In genomic region chr10:113474756-113475155, GRCh38 we compare ENCODE assay signal across 24 cellular contexts.
DNase-seq lines count a peak whose midpoint lies in the region; ATAC-seq and TF ChIP-seq lines count a peak whose summit lies in the region.
"Had no signal": no experiment of that assay in that cellular context is flagged by ENCODE, and none has a peak within 500 bp of the region (broad histone marks: within the 10 kb centered on the region; RNA-seq: fewer than 3 reads in every experiment).

No MANE protein-coding gene starts in this region.

- DNase-seq in breast epithelium (ENCODE audit: low spot score in 2 of 2): no peak
- no peak for DNase-seq in MCF 10A (ENCODE audit: unreplicated experiment)
- DNase-seq in ascending aorta (ENCODE audit: low spot score in 2 of 2): no peak
- no peak for DNase-seq in left lung
- DNase-seq in aorta: no peak
- DNase-seq in stimulated activated naive CD8-positive, alpha-beta T cell treated with anti-CD3 and anti-CD28 coated beads, Interleukin-15, amount 100 ng/mL, for 72 hours: no peak
- no peak for DNase-seq in CD4-positive, alpha-beta T cell
- no peak for DNase-seq in mesenchymal stem cell
- DNase-seq: activated CD4-positive, alpha-beta T cell treated with anti-CD3 and anti-CD28 coated beads for 48 hours; activated naive CD4-positive, alpha-beta T cell; activated T-cell treated with anti-CD3 and anti-CD28 coated beads, Interleukin-2, amount 50 U/mL, for 4 hours; AML-193; central memory CD4-positive, alpha-beta T cell; DMS79; naive thymus-derived CD4-positive, alpha-beta T cell; NCI-H187; NCI-H526 treated with DMSO at 0.1 percent for 48 hours; nucleus accumbens; Peyer's patch; stimulated activated CD4-positive, alpha-beta T cell treated with anti-CD3 and anti-CD28 coated beads, Interleukin-2, amount 100 ng/mL, for 48 hours; T-helper 17 cell had no signal

- no peak overlapping the region for H3K4me2 ChIP-seq in mesenchymal stem cell (ENCODE audit: low read length, poor library complexity, severe bottlenecking)

- WGBS in aorta, 2 donors: 45 to 59% methylated on average over 2 of the region's 2 CpGs
- 78% methylated on average over 2 of the region's 2 CpGs for WGBS in mesenchymal stem cell

- H2BK120ac ChIP-seq in mesenchymal stem cell (ENCODE audit: low read depth, low read length): no peak overlapping the region

- H3K27ac ChIP-seq in breast epithelium: peak overlapping the region; percentile 82 to 84
- H3K27ac ChIP-seq in ascending aorta: peak overlapping the region; percentile 70 to 76
- peak overlapping the region in 1 of 2 donors; percentile 4 for H3K27ac ChIP-seq in left lung
- peak overlapping the region; percentile 38 to 93 for H3K27ac ChIP-seq in aorta (ENCODE audit: low read depth in 1 of 2, low read length in 2 of 2)
- no peak overlapping the region for H3K27ac ChIP-seq in CD4-positive, alpha-beta T cell (ENCODE audit: low read depth, low read length)
- H3K27ac ChIP-seq in mesenchymal stem cell (ENCODE audit: low read length, poor library complexity, severe bottlenecking): no peak overlapping the region
- H3K27ac ChIP-seq: 22Rv1, Peyer's patch had no signal

- H3K36me3 Mint-ChIP-seq in MCF 10A (ENCODE audit: insufficient read depth, unreplicated experiment): no peaks in the 10 kb centered on the region
- H3K36me3 Mint-ChIP-seq in CD4-positive, alpha-beta T cell (ENCODE audit: low read depth): no peaks in the 10 kb centered on the region
- H3K36me3 Mint-ChIP-seq: stimulated activated effector memory CD8-positive, alpha-beta T cell treated with anti-CD3 and anti-CD28 coated beads, Interleukin-12 subunit alpha, Interleukin-12 subunit beta, amount 100 ng/mL, for 72 hours had no signal

- no peak overlapping the region for H3K4me3 Mint-ChIP-seq in MCF 10A (ENCODE audit: unreplicated experiment)
- H3K4me3 Mint-ChIP-seq in stimulated activated naive CD8-positive, alpha-beta T cell treated with anti-CD3 and anti-CD28 coated beads, Interleukin-15, amount 100 ng/mL, for 72 hours: no peak overlapping the region
- H3K4me3 Mint-ChIP-seq in CD4-positive, alpha-beta T cell: no peak overlapping the region
- H3K4me3 Mint-ChIP-seq: activated T-cell treated with anti-CD3 and anti-CD28 coated beads, Interleukin-2, amount 50 U/mL, for 4 hours; naive thymus-derived CD4-positive, alpha-beta T cell; stimulated activated effector memory CD8-positive, alpha-beta T cell treated with anti-CD3 and anti-CD28 coated beads, Interleukin-12 subunit alpha, Interleukin-12 subunit beta, amount 100 ng/mL, for 72 hours; T-helper 17 cell had no signal

- ATAC-seq in left lung (peak; percentile 13), aorta (ENCODE audit: low FRiP score) (no peak)
- ATAC-seq in stimulated activated naive CD8-positive, alpha-beta T cell treated with anti-CD3 and anti-CD28 coated beads, Interleukin-15, amount 100 ng/mL, for 72 hours: no peak
- ATAC-seq in CD4-positive, alpha-beta T cell (ENCODE audit: poor library complexity): no peak
- ATAC-seq: activated T-cell treated with anti-CD3 and anti-CD28 coated beads, Interleukin-2, amount 50 U/mL, for 4 hours; naive thymus-derived CD4-positive, alpha-beta T cell; stimulated activated effector memory CD8-positive, alpha-beta T cell treated with anti-CD3 and anti-CD28 coated beads, Interleukin-12 subunit alpha, Interleukin-12 subunit beta, amount 100 ng/mL, for 72 hours; T-helper 17 cell had no signal

- TF ChIP-seq POLR2A in breast epithelium (IDR thresholded peaks at IDR 0.05): no peak

- H3K27me3 ChIP-seq in breast epithelium (no peaks in the 10 kb centered on the region), ascending aorta (no peaks in the 10 kb centered on the region), left lung (no peaks in the 10 kb centered on the region), aorta (ENCODE audit: control insufficient read depth in 1 of 2, insufficient read depth in 2 of 2, low read length in 1 of 2) (no peaks in the 10 kb centered on the region), mesenchymal stem cell (ENCODE audit: control insufficient read depth in 1 of 2, insufficient read depth in 1 of 2, low read length in 2 of 2) (peaks cover 0 to 15% of the 10 kb centered on the region in 2 experiments)
- no peaks in the 10 kb centered on the region for H3K27me3 ChIP-seq in CD4-positive, alpha-beta T cell (ENCODE audit: control insufficient read depth, insufficient read depth, low read length)
- H3K27me3 ChIP-seq: Peyer's patch had no signal

- no peak overlapping the region for H3K23ac ChIP-seq in mesenchymal stem cell (ENCODE audit: low read length in 2 of 2)

- H3K27me3 Mint-ChIP-seq in MCF 10A (ENCODE audit: insufficient read depth, unreplicated experiment): peaks cover 47% of the 10 kb centered on the region
- H3K27me3 Mint-ChIP-seq in stimulated activated naive CD8-positive, alpha-beta T cell treated with anti-CD3 and anti-CD28 coated beads, Interleukin-15, amount 100 ng/mL, for 72 hours: peaks cover 10% of the 10 kb centered on the region
- H3K27me3 Mint-ChIP-seq in CD4-positive, alpha-beta T cell: no peaks in the 10 kb centered on the region

- H3K4ac ChIP-seq in mesenchymal stem cell (ENCODE audit: low read depth in 1 of 2, low read length in 2 of 2): no peak overlapping the region

- H2AFZ ChIP-seq in mesenchymal stem cell (ENCODE audit: low read depth, low read length): no peak overlapping the region

- no peak overlapping the region for H2BK12ac ChIP-seq in mesenchymal stem cell (ENCODE audit: low read length in 2 of 2)

- no peak overlapping the region for H4K8ac ChIP-seq in mesenchymal stem cell (ENCODE audit: low read length)

- intact Hi-C loops in breast epithelium (cut with DNase I; ENCODE audit: low total_unique reads): no loop called here
- intact Hi-C loops in MCF 10A (cut with micrococcal nuclease): no loop called here
- intact Hi-C loops in ascending aorta (cut with DNase I): loop anchor here (1.0 to 10.0 kb wide), 3 partner anchors 18 to 1160 kb away; no protein-coding TSS in a partner anchor
- intact Hi-C loops in left lung (cut with DNase I): no loop called here
- intact Hi-C loops in aorta (cut with DNase I): loop anchor here in 1 of 2 donors (5.0 kb wide), 1 partner anchor 892 kb away; no protein-coding TSS in a partner anchor
- intact Hi-C loops in CD4-positive, alpha-beta T cell (cut with DNase I, micrococcal nuclease): no loop called here

- H3K9ac ChIP-seq in mesenchymal stem cell (ENCODE audit: low read length): no peak overlapping the region

- no peak overlapping the region for H3K18ac ChIP-seq in mesenchymal stem cell (ENCODE audit: low read depth in 1 of 2, low read length in 2 of 2)

- no peak overlapping the region for H2BK5ac ChIP-seq in mesenchymal stem cell (ENCODE audit: low read depth, low read length, poor library complexity, severe bottlenecking)

- H3K9me3 Mint-ChIP-seq in MCF 10A (ENCODE audit: unreplicated experiment): peaks cover 2% of the 10 kb centered on the region
- H3K9me3 Mint-ChIP-seq in stimulated activated naive CD8-positive, alpha-beta T cell treated with anti-CD3 and anti-CD28 coated beads, Interleukin-15, amount 100 ng/mL, for 72 hours: peaks cover 3 to 22% of the 10 kb centered on the region in 2 donors
- no peaks in the 10 kb centered on the region for H3K9me3 Mint-ChIP-seq in CD4-positive, alpha-beta T cell

- TF ChIP-seq CTCF in breast epithelium (IDR thresholded peaks at IDR 0.05) (no peak), MCF 10A (IDR thresholded peaks at IDR 0.05; ENCODE audit: unreplicated experiment) (no peak), ascending aorta (IDR thresholded peaks at IDR 0.05) (no peak), left lung (IDR thresholded peaks at IDR 0.05) (no peak)
- no peak for TF ChIP-seq CTCF in CD4-positive, alpha-beta T cell (IDR thresholded peaks at IDR 0.05)

- peaks cover 7% of the 10 kb centered on the region in 2 donors for H3K9me3 ChIP-seq in breast epithelium
- H3K9me3 ChIP-seq in ascending aorta: peaks cover 5 to 8% of the 10 kb centered on the region in 2 donors
- peaks cover 0 to 13% of the 10 kb centered on the region in 2 donors for H3K9me3 ChIP-seq in left lung
- no peaks in the 10 kb centered on the region for H3K9me3 ChIP-seq in aorta (ENCODE audit: control insufficient read depth, low read length)
- peaks cover 5% of the 10 kb centered on the region for H3K9me3 ChIP-seq in CD4-positive, alpha-beta T cell (ENCODE audit: control insufficient read depth, low read length)
- H3K9me3 ChIP-seq in mesenchymal stem cell (ENCODE audit: control insufficient read depth, low read length): peaks cover 25% of the 10 kb centered on the region

- H4K91ac ChIP-seq in mesenchymal stem cell (ENCODE audit: low read length): no peak overlapping the region

- no peak overlapping the region for H3K27ac Mint-ChIP-seq in MCF 10A (ENCODE audit: low read depth, unreplicated experiment)
- no peak overlapping the region for H3K27ac Mint-ChIP-seq in stimulated activated naive CD8-positive, alpha-beta T cell treated with anti-CD3 and anti-CD28 coated beads, Interleukin-15, amount 100 ng/mL, for 72 hours
- H3K27ac Mint-ChIP-seq in CD4-positive, alpha-beta T cell: no peak overlapping the region
- H3K27ac Mint-ChIP-seq: naive thymus-derived CD4-positive, alpha-beta T cell; stimulated activated effector memory CD8-positive, alpha-beta T cell treated with anti-CD3 and anti-CD28 coated beads, Interleukin-12 subunit alpha, Interleukin-12 subunit beta, amount 100 ng/mL, for 72 hours; T-helper 17 cell had no signal

- H2AK5ac ChIP-seq in mesenchymal stem cell (ENCODE audit: low read length, severe bottlenecking): no peak overlapping the region

- no peak overlapping the region for H3K14ac ChIP-seq in mesenchymal stem cell (ENCODE audit: low read length in 2 of 2)

- no peaks in the 10 kb centered on the region for H3K79me1 ChIP-seq in mesenchymal stem cell (replicated peaks; ENCODE audit: low read length, poor library complexity, severe bottlenecking)

- H3K4me1 ChIP-seq in breast epithelium: peaks cover 6 to 16% of the 10 kb centered on the region in 2 donors
- peaks cover 23 to 39% of the 10 kb centered on the region in 2 donors for H3K4me1 ChIP-seq in ascending aorta
- peaks cover 3 to 11% of the 10 kb centered on the region in 2 donors for H3K4me1 ChIP-seq in left lung
- peaks cover 9 to 22% of the 10 kb centered on the region in 2 donors for H3K4me1 ChIP-seq in aorta (ENCODE audit: control insufficient read depth in 1 of 2, insufficient read depth in 2 of 2, low read length in 2 of 2)
- H3K4me1 ChIP-seq in mesenchymal stem cell (ENCODE audit: control insufficient read depth, insufficient read depth, low read depth, low read length): no peaks in the 10 kb centered on the region
- H3K4me1 ChIP-seq: Peyer's patch had no signal

- no peaks in the 10 kb centered on the region for H3K4me1 Mint-ChIP-seq in MCF 10A (ENCODE audit: insufficient read depth, unreplicated experiment)
- no peaks in the 10 kb centered on the region for H3K4me1 Mint-ChIP-seq in stimulated activated naive CD8-positive, alpha-beta T cell treated with anti-CD3 and anti-CD28 coated beads, Interleukin-15, amount 100 ng/mL, for 72 hours
- no peaks in the 10 kb centered on the region for H3K4me1 Mint-ChIP-seq in CD4-positive, alpha-beta T cell (ENCODE audit: low read depth)
- H3K4me1 Mint-ChIP-seq: naive thymus-derived CD4-positive, alpha-beta T cell; stimulated activated effector memory CD8-positive, alpha-beta T cell treated with anti-CD3 and anti-CD28 coated beads, Interleukin-12 subunit alpha, Interleukin-12 subunit beta, amount 100 ng/mL, for 72 hours; T-helper 17 cell had no signal

- BruUV-seq in MCF 10A (replicated peaks; lab: Mats Ljungman, UMichigan): no TSS peak

- H3K4me3 ChIP-seq in breast epithelium (no peak overlapping the region), ascending aorta (no peak overlapping the region), left lung (no peak overlapping the region), aorta (ENCODE audit: low read length in 2 of 2) (no peak overlapping the region), mesenchymal stem cell (ENCODE audit: insufficient read depth in 1 of 2, low read depth in 1 of 2, low read length in 2 of 2) (peak overlapping the region in 1 of 2 experiments; percentile 4)
- H3K4me3 ChIP-seq: Peyer's patch, smooth muscle cell had no signal

- H2BK15ac ChIP-seq in mesenchymal stem cell (ENCODE audit: low read depth, poor library complexity, severe bottlenecking): no peak overlapping the region

- POLR2A ChIA-PET in MCF 10A (lab: Yijun Ruan, JAX): interaction anchor here (1.1 kb wide), 1 partner anchor 15 kb away, joined by 4 read pairs; no protein-coding TSS in a partner anchor
- POLR2A ChIA-PET in CD4-positive, alpha-beta T cell (lab: Charles Lee): no interaction called here

- CTCF ChIA-PET in MCF 10A (lab: Yijun Ruan, JAX): interaction anchor here (1.0 kb wide), 1 partner anchor 13 kb away, joined by 4 read pairs; no protein-coding TSS in a partner anchor
- CTCF ChIA-PET in CD4-positive, alpha-beta T cell (lab: Charles Lee): no interaction called here

- H3K36me3 ChIP-seq in breast epithelium (no peaks in the 10 kb centered on the region), ascending aorta (no peaks in the 10 kb centered on the region), left lung (no peaks in the 10 kb centered on the region), aorta (ENCODE audit: control insufficient read depth in 1 of 2, insufficient read depth in 2 of 2, low read length in 1 of 2) (no peaks in the 10 kb centered on the region), mesenchymal stem cell (ENCODE audit: control insufficient read depth in 1 of 2, insufficient read depth in 2 of 2, low read depth in 1 of 2, low read length in 2 of 2) (no peaks in the 10 kb centered on the region)
- H3K36me3 ChIP-seq: Peyer's patch had no signal

Comparison
In these comparisons a context has a peak if more than half of its experiments do, and no peak if none do; other contexts are left out.
1. H3K27ac ChIP-seq: peak in breast epithelium (2 of 2), ascending aorta (2 of 2) and aorta (2 of 2); none in CD4-positive, alpha-beta T cell (single experiment) and mesenchymal stem cell (single experiment).